In the genomic region with DNA sequence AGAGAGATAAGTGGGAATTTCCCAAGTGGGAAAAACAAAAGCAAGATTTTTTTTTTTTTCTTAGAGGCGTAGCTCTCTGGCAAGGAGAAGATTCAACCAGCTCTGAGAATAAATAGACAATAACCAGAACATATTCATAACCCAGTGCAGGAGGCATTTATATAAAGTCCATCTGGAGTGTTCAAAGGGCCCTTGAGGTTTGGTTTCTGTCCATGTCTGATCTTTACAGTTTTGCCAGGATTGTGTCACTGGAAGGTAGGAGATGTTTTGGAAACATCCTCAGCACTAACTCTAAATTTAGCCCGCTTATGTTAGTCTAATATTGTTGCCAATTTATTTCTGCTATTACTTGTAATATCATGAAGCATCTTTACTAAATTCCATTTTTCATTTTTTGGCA, we compare ENCODE assay signal across 15 cellular contexts.
"Had no signal": no experiment of that assay in that cellular context is flagged by ENCODE, and none has a peak within 500 bp of the region (broad histone marks: within the 10 kb centered on the region; RNA-seq: fewer than 3 reads in every experiment).

No MANE protein-coding gene starts in this region.

- H3K27me3 ChIP-seq: brain microvascular endothelial cell, testis had no signal

- H3K4me1 ChIP-seq: testis had no signal

- H3K27ac ChIP-seq: brain microvascular endothelial cell, testis had no signal

- H3K36me3 ChIP-seq: brain microvascular endothelial cell had no signal

- DNase-seq: activated CD4-positive, alpha-beta memory T cell treated with anti-CD3 and anti-CD28 coated beads for 36 hours; activated CD4-positive, CD25-positive, alpha-beta regulatory T cell treated with anti-CD3 and anti-CD28 coated beads, Interleukin-2, amount 50 U/mL, for 72 hours; activated gamma-delta T cell treated with Interleukin-2 at 50 U/mL for 16 hours; activated naive CD8-positive, alpha-beta T cell treated with anti-CD3 and anti-CD28 coated beads for 36 hours; activated T-cell treated with anti-CD3 and anti-CD28 coated beads, Interleukin-2, amount 50 U/mL, for 48 hours; brain microvascular endothelial cell; immature natural killer cell; mucosa of descending colon; natural killer cell; nucleus accumbens; stimulated activated CD4-positive, alpha-beta T cell treated with anti-CD3 and anti-CD28 coated beads, Interleukin-15, amount 100 ng/mL, for 24 hours; stimulated activated CD4-positive, alpha-beta T cell treated with anti-CD3 and anti-CD28 coated beads, Interleukin-4, amount 100 ng/mL, for 4 hours; stimulated activated naive CD8-positive, alpha-beta T cell treated with anti-CD3 and anti-CD28 coated beads, Interleukin-15, amount 100 ng/mL, for 72 hours; SW 1271; testis had no signal

- H3K9me3 ChIP-seq: mucosa of descending colon, testis had no signal

- ATAC-seq: mucosa of descending colon; natural killer cell; stimulated activated naive CD8-positive, alpha-beta T cell treated with anti-CD3 and anti-CD28 coated beads, Interleukin-15, amount 100 ng/mL, for 72 hours had no signal

- H3K4me3 ChIP-seq: mucosa of descending colon, testis had no signal
